Comparison of ENCODE assay signal across 16 cellular contexts in genomic region chr15:22945071-22945470, GRCh38. TPM values are rescaled to one million over a fixed set of nuclear protein-coding genes. Genes with fewer than 3 reads are reported as not detected.
DNase-seq lines count a peak whose midpoint lies in the region; ATAC-seq and FAIRE-seq lines count a peak whose summit lies in the region.
"Had no signal": no experiment of that assay in that cellular context is flagged by ENCODE, and none has a peak within 500 bp of the region (broad histone marks: within the 10 kb centered on the region; RNA-seq: fewer than 3 reads in every experiment).

No MANE protein-coding gene starts in this region.

- FAIRE-seq in small intestine (lab: Jason Lieb, UNC): no peak
- FAIRE-seq: A204.1, G401.6, H1 had no signal

- no peaks in the 10 kb centered on the region for H3K27me3 ChIP-seq in esophagus (ENCODE audit: control insufficient read depth in 1 of 2, insufficient read depth in 2 of 2, low read length in 2 of 2)
- no peaks in the 10 kb centered on the region for H3K27me3 ChIP-seq in small intestine (ENCODE audit: control insufficient read depth in 2 of 2, insufficient read depth in 2 of 2, low read length in 2 of 2)
- H3K27me3 ChIP-seq: SJSA1 had no signal

- H3K36me3 ChIP-seq in esophagus (ENCODE audit: control insufficient read depth in 2 of 2, insufficient read depth in 2 of 2, low read length in 1 of 2) (peaks cover 0 to 22% of the 10 kb centered on the region in 2 donors), small intestine (ENCODE audit: control insufficient read depth in 2 of 2, insufficient read depth in 2 of 2, low read length in 2 of 2) (peaks cover 0 to 14% of the 10 kb centered on the region in 2 donors)

- peaks cover 8 to 17% of the 10 kb centered on the region in 2 donors for H3K4me1 ChIP-seq in esophagus (ENCODE audit: control insufficient read depth in 2 of 2, insufficient read depth in 2 of 2, low read length in 1 of 2)
- peaks cover 0 to 3% of the 10 kb centered on the region in 2 donors for H3K4me1 ChIP-seq in small intestine (ENCODE audit: control insufficient read depth in 2 of 2, insufficient read depth in 1 of 2, low read depth in 1 of 2, low read length in 1 of 2)
- H3K4me1 ChIP-seq: SJSA1 had no signal

- DNase-seq in NCI-H2081 (lab: John Stamatoyannopoulos, UW) (peak; percentile 10 to 47), NCI-H2081 treated with DMSO at 0.1 percent for 48 hours (lab: John Stamatoyannopoulos, UW) (no peak), NCI-H510A (lab: John Stamatoyannopoulos, UW) (peak; percentile 12), small intestine (peak; percentile 6), inferior parietal cortex (ENCODE audit: extremely low spot score) (no peak)
- DNase-seq in stimulated activated CD4-positive, alpha-beta T cell treated with anti-CD3 and anti-CD28 coated beads, Interleukin-4, amount 100 ng/mL, for 4 hours: no peak
- DNase-seq: HFFc6, KG1, NCI-H446, SW 1271 had no signal

- no peak for ATAC-seq in GM18861 (IDR thresholded peaks at IDR 0.05; ENCODE audit: unreplicated experiment)

- H3K27ac ChIP-seq in esophagus (ENCODE audit: low read depth in 2 of 2, low read length in 1 of 2): peak overlapping the region; percentile 65 to 85
- no peak overlapping the region for H3K27ac ChIP-seq in small intestine (ENCODE audit: low read depth in 1 of 2, low read length in 1 of 2)
- H3K27ac ChIP-seq: SJSA1 had no signal

- H3K9me3 ChIP-seq in esophagus (ENCODE audit: control insufficient read depth in 2 of 2, insufficient read depth in 1 of 2, low read depth in 1 of 2, low read length in 1 of 2) (no peaks in the 10 kb centered on the region), small intestine (ENCODE audit: control insufficient read depth, low read depth) (no peaks in the 10 kb centered on the region)
- H3K9me3 ChIP-seq: SJSA1 had no signal

- no peak overlapping the region for H3K4me3 ChIP-seq in esophagus (ENCODE audit: low read depth in 1 of 2, low read length in 2 of 2)
- H3K4me3 ChIP-seq in small intestine (ENCODE audit: low read depth in 1 of 2, low read length in 2 of 2): no peak overlapping the region
- H3K4me3 ChIP-seq: SJSA1 had no signal

- WGBS in esophagus, 2 donors: 67 to 72% methylated on average over 10 of the region's 10 CpGs
- 47 to 80% (median 65%) methylated on average over 10 of the region's 10 CpGs for WGBS in small intestine, 3 donors

RNA-seq across cellular contexts. Expression of gene CYFIP1, which starts 35.1 kb away (rescaled TPM):
- polyA plus RNA-seq in esophagus (10 to 100 TPM; 32.1 to 44.3 TPM), small intestine (10 to 100 TPM; 35.9 to 59.9 (median 43.7) TPM)

Comparison
In these comparisons a context has a peak if more than half of its experiments do, and no peak if none do; other contexts are left out.
1. DNase-seq: peak in NCI-H2081 (2 of 2), NCI-H510A (single experiment) and small intestine (single experiment); none in NCI-H2081 treated with DMSO at 0.1 percent for 48 hours (single experiment), stimulated activated CD4-positive, alpha-beta T cell treated with anti-CD3 and anti-CD28 coated beads, Interleukin-4, amount 100 ng/mL, for 4 hours (0 of 2) and inferior parietal cortex (single experiment).
2. H3K27ac ChIP-seq: peak in esophagus (2 of 2); none in small intestine (0 of 2).